Comparison of ENCODE assay signal across 28 cellular contexts in genomic region chr15:82640672-82641071, GRCh38. TPM values are rescaled to one million over a fixed set of nuclear protein-coding genes. Genes with fewer than 3 reads are reported as not detected.
"Had no signal": no experiment of that assay in that cellular context is flagged by ENCODE, and none has a peak within 500 bp of the region (broad histone marks: within the 10 kb centered on the region; RNA-seq: fewer than 3 reads in every experiment).

No MANE protein-coding gene starts in this region.

- H3K4me1 ChIP-seq: colonic mucosa, foreskin keratinocyte, heart right ventricle, left lung, psoas muscle, sigmoid colon, testis, tibial artery had no signal

- H3K9me3 ChIP-seq: colonic mucosa, esophagus muscularis mucosa, gastroesophageal sphincter, heart right ventricle, left lung, ovary, psoas muscle, sigmoid colon, stomach, testis, tibial artery had no signal

- H3K4me3 ChIP-seq: colonic mucosa, esophagus muscularis mucosa, gastroesophageal sphincter, heart right ventricle, left lung, ovary, psoas muscle, sigmoid colon, stomach, testis, tibial artery had no signal

- H3K4me3 Mint-ChIP-seq: dendritic cell treated with granulocyte-macrophage colony-stimulating factor and Interleukin-4, amounts not matched to agents 40 ng/mL and 50 ng/mL, for 4 days; endodermal cell; natural killer cell; stimulated activated effector memory CD8-positive, alpha-beta T cell treated with anti-CD3 and anti-CD28 coated beads, Interleukin-12 subunit alpha, Interleukin-12 subunit beta, amount 100 ng/mL, for 72 hours; type B pancreatic cell had no signal

- H3K36me3 Mint-ChIP-seq: natural killer cell; stimulated activated effector memory CD8-positive, alpha-beta T cell treated with anti-CD3 and anti-CD28 coated beads, Interleukin-12 subunit alpha, Interleukin-12 subunit beta, amount 100 ng/mL, for 72 hours; type B pancreatic cell had no signal

- H3K27ac ChIP-seq: colonic mucosa, esophagus muscularis mucosa, foreskin keratinocyte, gastroesophageal sphincter, heart right ventricle, left lung, ovary, psoas muscle, sigmoid colon, stomach, testis, tibial artery had no signal

- H3K27ac Mint-ChIP-seq: dendritic cell treated with granulocyte-macrophage colony-stimulating factor and Interleukin-4, amounts not matched to agents 40 ng/mL and 50 ng/mL, for 4 days; endodermal cell; natural killer cell; stimulated activated effector memory CD8-positive, alpha-beta T cell treated with anti-CD3 and anti-CD28 coated beads, Interleukin-12 subunit alpha, Interleukin-12 subunit beta, amount 100 ng/mL, for 72 hours; type B pancreatic cell had no signal

- H3K9me3 Mint-ChIP-seq: dendritic cell treated with granulocyte-macrophage colony-stimulating factor and Interleukin-4, amounts not matched to agents 40 ng/mL and 50 ng/mL, for 4 days; endodermal cell; natural killer cell; stimulated activated effector memory CD8-positive, alpha-beta T cell treated with anti-CD3 and anti-CD28 coated beads, Interleukin-12 subunit alpha, Interleukin-12 subunit beta, amount 100 ng/mL, for 72 hours; type B pancreatic cell had no signal

- FAIRE-seq: endothelial cell of umbilical vein, islet of Langerhans had no signal

- H3K4me1 Mint-ChIP-seq: natural killer cell; stimulated activated effector memory CD8-positive, alpha-beta T cell treated with anti-CD3 and anti-CD28 coated beads, Interleukin-12 subunit alpha, Interleukin-12 subunit beta, amount 100 ng/mL, for 72 hours had no signal

- DNase-seq: colonic mucosa; effector CD8-positive, alpha-beta T cell; endodermal cell; foreskin keratinocyte; heart right ventricle; hippocampal formation; left cardiac atrium; left lung; natural killer cell; occipital lobe; ovary; posterior cingulate gyrus; psoas muscle; right cardiac atrium; sigmoid colon; stimulated activated CD4-positive, alpha-beta T cell treated with anti-CD3 and anti-CD28 coated beads, Interleukin-2, amount 100 ng/mL, for 24 hours; stimulated activated CD4-positive, alpha-beta T cell treated with anti-CD3 and anti-CD28 coated beads, Interleukin-4, amount 100 ng/mL, for 24 hours; stimulated activated naive CD4-positive, alpha-beta T cell treated with Interleukin-2 at 50 U/mL for 16 hours; stomach; testis; tibial artery had no signal

- H3K27me3 ChIP-seq: ovary, testis had no signal

- H3K36me3 ChIP-seq: colonic mucosa, esophagus muscularis mucosa, gastroesophageal sphincter, heart right ventricle, left lung, ovary, sigmoid colon, stomach, tibial artery had no signal

RNA-seq across cellular contexts. Expression of gene CPEB1, which starts 6.5 kb away (rescaled TPM):
- total RNA-seq: endothelial cell of umbilical vein, foreskin keratinocyte, natural killer cell had no signal
- polyA plus RNA-seq: endothelial cell of umbilical vein, foreskin keratinocyte had no signal
